Comparison of ENCODE assay signal across 2 cellular contexts in genomic region chr11:19687372-19687771, GRCh38.
TF ChIP-seq lines count a peak whose summit lies in the region.

No MANE protein-coding gene starts in this region.

TF ChIP-seq in SK-N-SH, 30 proteins besides CTCF, POLR2A, EP300 and RAD21 (continued from another document):
- no peak for TF ChIP-seq USF1 (IDR thresholded peaks at IDR 0.05; ENCODE audit: borderline replicate concordance, low read depth)
- TF ChIP-seq ELF1 (IDR thresholded peaks at IDR 0.05) = no peak

TF ChIP-seq in SK-N-SH treated with all-trans-retinoic acid at 6 μM for 48 hours, 23 proteins besides CTCF, POLR2A, EP300 and RAD21:
- no peak for TF ChIP-seq TSHZ2 (CRISPR knock-in tag; IDR thresholded peaks at IDR 0.05)
- TF ChIP-seq RARB (CRISPR knock-in tag; IDR thresholded peaks at IDR 0.05) = no peak
- no peak for TF ChIP-seq BACH2 (CRISPR knock-in tag; IDR thresholded peaks at IDR 0.05; ENCODE audit: borderline replicate concordance)
- TF ChIP-seq ZNF8 (CRISPR knock-in tag; IDR thresholded peaks at IDR 0.05) = no peak
- TF ChIP-seq SNAI2 (CRISPR knock-in tag; IDR thresholded peaks at IDR 0.05) = no peak
- TF ChIP-seq ZNF565 (CRISPR knock-in tag; conservative IDR thresholded peaks at IDR 0.05; ENCODE audit: low read depth) = no peak
- TF ChIP-seq POU6F1 (CRISPR knock-in tag; IDR thresholded peaks at IDR 0.05; ENCODE audit: borderline replicate concordance, low read depth) = no peak
- no peak for TF ChIP-seq CREB5 (CRISPR knock-in tag; IDR thresholded peaks at IDR 0.05; ENCODE audit: low read depth)
- TF ChIP-seq OSR1 (CRISPR knock-in tag; IDR thresholded peaks at IDR 0.05) = no peak
- no peak for TF ChIP-seq ZFP3 (CRISPR knock-in tag; IDR thresholded peaks at IDR 0.05)
- TF ChIP-seq ISL1 (CRISPR knock-in tag; IDR thresholded peaks at IDR 0.05) = no peak
- TF ChIP-seq PPARA (CRISPR knock-in tag; IDR thresholded peaks at IDR 0.05; ENCODE audit: borderline replicate concordance) = no peak
